ENCODE assay signal across 25 cellular contexts in genomic region chr7:157037028-157037427, GRCh38. TPM values are rescaled to one million over a fixed set of nuclear protein-coding genes. Genes with fewer than 3 reads are reported as not detected.
"Had no signal": no experiment of that assay in that cellular context is flagged by ENCODE, and none has a peak within 500 bp of the region (broad histone marks: within the 10 kb centered on the region; RNA-seq: fewer than 3 reads in every experiment).

No MANE protein-coding gene starts in this region.

- DNase-seq: IMR-90, Kasumi-1, MM.1S, NCI-H1092 treated with DMSO at 0.1 percent for 48 hours, NCI-H1436, NCI-H187, NCI-H2029, NCI-H2081 treated with DMSO at 0.1 percent for 48 hours, NCI-H2171, NCI-H226, NCI-H446, NCI-H510A, NCI-H524 treated with DMSO at 0.1 percent for 48 hours, NCI-H69, NCI-H774, Right ventricle myocardium superior, RPMI8226, SIG-M5 had no signal

- FAIRE-seq: HTR-8/SVneo, RCC 7860 had no signal

- H3K4me2 ChIP-seq: KMS-11 had no signal

- H3K9ac ChIP-seq: KMS-11 had no signal

- H3K27ac ChIP-seq: HL-60, KMS-11, SJSA1, SK-N-MC had no signal

- H3K36me3 ChIP-seq: SJSA1 had no signal

- H3K9me3 ChIP-seq: SJSA1 had no signal

- H3K4me3 ChIP-seq: SJSA1, SK-N-MC had no signal

- H3K4me1 ChIP-seq: SJSA1 had no signal

RNA-seq across cellular contexts. Expression of gene MNX1, which starts 26.6 kb away (rescaled TPM):
- total RNA-seq: IMR-90, M059J, Right ventricle myocardium superior, SJSA1 had no signal
- polyA plus RNA-seq: IMR-90 had no signal
